Comparison of ENCODE assay signal across 2 cellular contexts in the genomic region with DNA sequence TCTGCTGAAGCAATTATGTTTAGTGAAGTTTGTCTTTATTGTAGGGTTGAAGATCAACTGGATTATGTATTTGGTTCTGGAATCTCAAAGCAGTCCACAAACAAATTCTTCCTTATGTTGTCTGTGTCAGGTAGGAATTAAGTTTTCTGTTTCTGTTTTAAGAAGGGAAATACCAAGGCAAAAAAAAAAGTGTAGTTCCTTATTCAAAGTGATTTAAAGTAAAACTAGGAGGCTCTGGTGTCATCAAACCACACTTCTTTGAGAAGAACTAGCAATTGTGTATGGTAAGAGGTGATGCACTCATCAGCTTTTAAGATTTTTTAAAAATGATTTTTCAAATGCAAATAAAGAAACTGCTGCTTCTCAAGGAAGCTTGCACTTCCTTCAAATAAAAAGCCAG.
TF ChIP-seq lines count a peak whose summit lies in the region.

No MANE protein-coding gene starts in this region.

TF ChIP-seq in H1, 55 proteins besides CTCF, POLR2A, EP300 and RAD21:
- TF ChIP-seq SIRT6 (IDR thresholded peaks at IDR 0.05; ENCODE audit: low read length), result no peak
- no peak for TF ChIP-seq GTF2F1 (IDR thresholded peaks at IDR 0.05; ENCODE audit: borderline replicate concordance, low read depth, low read length)
- no peak for TF ChIP-seq KDM5A (IDR thresholded peaks at IDR 0.05; ENCODE audit: low read length)
- TF ChIP-seq SIN3A (conservative IDR thresholded peaks at IDR 0.05 in 1 of 2, IDR thresholded peaks at IDR 0.05 in 1 of 2; ENCODE audit: low read depth in 1 of 2, low read length in 2 of 2), result no peak
- no peak for TF ChIP-seq CTBP2 (IDR thresholded peaks at IDR 0.05; ENCODE audit: borderline replicate concordance, insufficient read depth, insufficient read length, low read length)
- no peak for TF ChIP-seq KDM1A (IDR thresholded peaks at IDR 0.05; ENCODE audit: borderline replicate concordance, low read length)
- no peak for TF ChIP-seq EZH2 (IDR thresholded peaks at IDR 0.05; ENCODE audit: low read depth, low read length, severe bottlenecking)
- TF ChIP-seq TBP (IDR thresholded peaks at IDR 0.05; ENCODE audit: low read depth, low read length), result no peak
- no peak for TF ChIP-seq HDAC6 (IDR thresholded peaks at IDR 0.05; ENCODE audit: low read depth, low read length)

TF ChIP-seq in GM12891, 5 proteins besides CTCF, POLR2A, EP300 and RAD21:
- TF ChIP-seq POU2F2 (IDR thresholded peaks at IDR 0.05; ENCODE audit: low read depth, low read length), result no peak
